Comparison of ENCODE assay signal across 9 cellular contexts in genomic region chr14:38867561-38868150, GRCh38.
DNase-seq lines count a peak whose midpoint lies in the region; ATAC-seq, FAIRE-seq and TF ChIP-seq lines count a peak whose summit lies in the region.
"Had no signal": no experiment of that assay in that cellular context is flagged by ENCODE, and none has a peak within 500 bp of the region (broad histone marks: within the 10 kb centered on the region; RNA-seq: fewer than 3 reads in every experiment).

No MANE protein-coding gene starts in this region.

- peak; percentile 89 for TF ChIP-seq CTCF in D721Med (IDR thresholded peaks at IDR 0.05; ENCODE audit: insufficient read depth, missing control alignments)
- peak; percentile 91 for TF ChIP-seq CTCF in GM20000 (IDR thresholded peaks at IDR 0.05; ENCODE audit: extremely low read depth, missing control alignments)

- H3K27ac Mint-ChIP-seq in stimulated activated memory B cell treated with anti-CD40 and anti-IgM and Interleukin-4, amounts not matched to agents 10 μg/mL and 1 μg/mL and 100 μg/mL, for 72 hours = no peak overlapping the region
- H3K27ac Mint-ChIP-seq: dendritic cell treated with granulocyte-macrophage colony-stimulating factor and Interleukin-4, amounts not matched to agents 40 ng/mL and 50 ng/mL, for 4 days had no signal

- DNase-seq in D721Med (ENCODE audit: insufficient read length, low spot score) (no peak), GM20000 (ENCODE audit: low spot score) (peak; percentile 39), HK-2 (ENCODE audit: unreplicated experiment) (peak; percentile 57), NCI-H82 (lab: John Stamatoyannopoulos, UW) (peak; percentile 90), middle frontal gyrus (ENCODE audit: extremely low spot score, low spot score) (peak; percentile 70)
- peak; percentile 62 for DNase-seq in activated CD8-positive, alpha-beta memory T cell treated with anti-CD3 and anti-CD28 coated beads for 24 hours

- H3K27me3 Mint-ChIP-seq in stimulated activated memory B cell treated with anti-CD40 and anti-IgM and Interleukin-4, amounts not matched to agents 10 μg/mL and 1 μg/mL and 100 μg/mL, for 72 hours = no peaks in the 10 kb centered on the region
- H3K27me3 Mint-ChIP-seq: dendritic cell treated with granulocyte-macrophage colony-stimulating factor and Interleukin-4, amounts not matched to agents 40 ng/mL and 50 ng/mL, for 4 days had no signal

- no peak overlapping the region for H3K4me3 Mint-ChIP-seq in stimulated activated memory B cell treated with anti-CD40 and anti-IgM and Interleukin-4, amounts not matched to agents 10 μg/mL and 1 μg/mL and 100 μg/mL, for 72 hours
- H3K4me3 Mint-ChIP-seq: dendritic cell treated with granulocyte-macrophage colony-stimulating factor and Interleukin-4, amounts not matched to agents 40 ng/mL and 50 ng/mL, for 4 days had no signal

- peaks cover 3% of the 10 kb centered on the region for H3K9me3 Mint-ChIP-seq in stimulated activated memory B cell treated with anti-CD40 and anti-IgM and Interleukin-4, amounts not matched to agents 10 μg/mL and 1 μg/mL and 100 μg/mL, for 72 hours

- no peaks in the 10 kb centered on the region for H3K36me3 Mint-ChIP-seq in stimulated activated memory B cell treated with anti-CD40 and anti-IgM and Interleukin-4, amounts not matched to agents 10 μg/mL and 1 μg/mL and 100 μg/mL, for 72 hours

- no peaks in the 10 kb centered on the region for H3K4me1 Mint-ChIP-seq in stimulated activated memory B cell treated with anti-CD40 and anti-IgM and Interleukin-4, amounts not matched to agents 10 μg/mL and 1 μg/mL and 100 μg/mL, for 72 hours

- ATAC-seq in stimulated activated memory B cell treated with anti-CD40 and anti-IgM and Interleukin-4, amounts not matched to agents 10 μg/mL and 1 μg/mL and 100 μg/mL, for 72 hours = peak; percentile 65

- FAIRE-seq in D721Med (lab: Jason Lieb, UNC) (peak; percentile 91), endometrium (lab: Jason Lieb, UNC) (peak; percentile 81)
